In the genomic region with DNA sequence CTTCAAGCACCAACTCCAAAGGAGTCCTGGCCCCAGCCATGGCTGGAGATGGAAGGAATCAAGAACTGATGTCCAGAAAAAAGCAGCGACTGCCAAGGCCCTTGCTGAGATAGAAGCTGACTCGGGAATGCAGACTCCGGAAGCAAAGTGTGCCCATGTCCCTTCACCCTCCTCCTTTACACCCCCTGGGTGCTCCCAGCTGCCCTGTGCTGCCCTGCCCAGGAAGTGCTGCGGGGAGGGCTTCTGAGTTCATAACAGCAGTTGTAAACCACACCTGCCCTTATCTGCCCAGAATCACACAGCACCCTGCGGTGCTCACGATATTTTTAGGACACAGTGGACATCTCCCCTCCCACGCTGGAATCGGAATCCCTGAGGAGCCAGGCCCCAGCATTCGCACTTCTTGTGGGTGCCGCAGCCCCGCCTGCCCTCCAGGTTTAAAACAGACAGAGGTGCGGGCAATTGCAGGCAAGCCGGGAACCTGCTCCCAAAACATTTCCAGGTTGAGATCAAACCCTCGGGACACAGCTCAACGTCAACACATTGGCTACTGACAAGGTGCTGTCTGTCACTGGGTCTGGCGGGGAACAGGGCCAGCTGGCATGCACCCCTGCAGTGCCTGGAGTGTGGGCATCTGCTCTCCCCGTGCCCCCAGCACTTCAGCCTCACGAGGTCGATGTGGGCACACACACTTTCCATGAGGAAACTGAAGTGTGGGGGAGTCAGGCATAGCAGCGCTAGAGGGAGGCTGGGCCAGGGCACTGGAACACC, we compare ENCODE assay signal across 9 cellular contexts. TPM values are rescaled to one million over a fixed set of nuclear protein-coding genes. Genes with fewer than 3 reads are reported as not detected.
DNase-seq lines count a peak whose midpoint lies in the region; ATAC-seq and TF ChIP-seq lines count a peak whose summit lies in the region.
"Had no signal": no experiment of that assay in that cellular context is flagged by ENCODE, and none has a peak within 500 bp of the region (broad histone marks: within the 10 kb centered on the region; RNA-seq: fewer than 3 reads in every experiment).

No MANE protein-coding gene starts in this region.

- H3K4me3 ChIP-seq in right cardiac atrium (ENCODE audit: low read length) (no peak overlapping the region), tibial nerve (no peak overlapping the region)

- no peaks in the 10 kb centered on the region for H3K9me3 Mint-ChIP-seq in activated CD4-positive, alpha-beta T cell treated with anti-CD3 and anti-CD28 coated beads for 36 hours (ENCODE audit: low read depth)
- H3K9me3 Mint-ChIP-seq: T-helper 1 cell treated with Interleukin-12 subunit alpha and Interleukin-12 subunit beta and Interleukin-4 antibody, amounts not matched to agents 30 μg/mL and 1 μg/mL, for 36 hours had no signal

- no peak overlapping the region for H3K27ac Mint-ChIP-seq in activated CD4-positive, alpha-beta T cell treated with anti-CD3 and anti-CD28 coated beads for 36 hours
- H3K27ac Mint-ChIP-seq: T-helper 1 cell treated with Interleukin-12 subunit alpha and Interleukin-12 subunit beta and Interleukin-4 antibody, amounts not matched to agents 30 μg/mL and 1 μg/mL, for 36 hours had no signal

- no peaks in the 10 kb centered on the region for H3K27me3 ChIP-seq in right cardiac atrium (ENCODE audit: control insufficient read depth, insufficient read depth)
- H3K27me3 ChIP-seq in tibial nerve: no peaks in the 10 kb centered on the region

- H3K4me1 ChIP-seq in right cardiac atrium (ENCODE audit: control insufficient read depth, insufficient read depth, low read length): peaks cover 11% of the 10 kb centered on the region
- H3K4me1 ChIP-seq in tibial nerve: peaks cover 0 to 97% (median 82%) of the 10 kb centered on the region in 4 donors

- no peak overlapping the region for H3K4me3 Mint-ChIP-seq in activated CD4-positive, alpha-beta T cell treated with anti-CD3 and anti-CD28 coated beads for 36 hours
- H3K4me3 Mint-ChIP-seq: T-helper 1 cell treated with Interleukin-12 subunit alpha and Interleukin-12 subunit beta and Interleukin-4 antibody, amounts not matched to agents 30 μg/mL and 1 μg/mL, for 36 hours had no signal

- DNase-seq in activated CD4-positive, alpha-beta T cell treated with anti-CD3 and anti-CD28 coated beads for 36 hours: no peak
- no peak for DNase-seq in activated CD4-positive, alpha-beta T cell treated with anti-CD3 and anti-CD28 coated beads, Interleukin-2, amount 50 U/mL, for 1 hour
- DNase-seq in RWPE1 (ENCODE audit: low spot score) (peak; percentile 29), right cardiac atrium (peak; percentile 83 to 93 (median 89)), tibial nerve (ENCODE audit: low spot score in 2 of 2) (no peak), dedifferentiated amniotic fluid mesenchymal stem cell (ENCODE audit: extremely low spot score) (no peak), HUDEP-2 (lab: John Stamatoyannopoulos, UW; ENCODE audit: unreplicated experiment in 76 of 76) (no peak)

- no peaks in the 10 kb centered on the region for H3K9me3 ChIP-seq in right cardiac atrium (ENCODE audit: control insufficient read depth, low read length)
- H3K9me3 ChIP-seq in tibial nerve: no peaks in the 10 kb centered on the region

- CTCF ChIA-PET in activated CD4-positive, alpha-beta T cell treated with anti-CD3 and anti-CD28 coated beads for 36 hours (lab: Charles Lee): no interaction called here
- CTCF ChIA-PET in RWPE1 (lab: Yijun Ruan, JAX): interaction anchor here (0.7 kb wide), 1 partner anchor 47 kb away, joined by 3 read pairs; no protein-coding TSS in a partner anchor

- H3K27ac ChIP-seq in RWPE1 (peak overlapping the region; percentile 59), right cardiac atrium (ENCODE audit: low read length) (peak overlapping the region; percentile 78), tibial nerve (peak overlapping the region in 3 of 4 donors; percentile 72 to 93 (median 89))

- intact Hi-C loops in activated CD4-positive, alpha-beta T cell treated with anti-CD3 and anti-CD28 coated beads for 36 hours (cut with DNase I, micrococcal nuclease): loop anchor here (5.0 kb wide), 1 partner anchor 67 kb away; no protein-coding TSS in a partner anchor
- intact Hi-C loops in right cardiac atrium (cut with DNase I): no loop called here

- no peaks in the 10 kb centered on the region for H3K27me3 Mint-ChIP-seq in activated CD4-positive, alpha-beta T cell treated with anti-CD3 and anti-CD28 coated beads for 36 hours

- TF ChIP-seq CTCF in RWPE1 (conservative IDR thresholded peaks at IDR 0.05; ENCODE audit: low read depth) (no peak), tibial nerve (IDR thresholded peaks at IDR 0.05) (no peak)

- 47% methylated on average over 20 of the region's 20 CpGs for WGBS in right cardiac atrium
- WGBS in tibial nerve, 2 donors: 47 to 58% methylated on average over 17 to 19 of the region's 20 CpGs

- no peak for TF ChIP-seq POLR2A in tibial nerve (IDR thresholded peaks at IDR 0.05)

- peak in 1 of 2 donors; percentile 76 for TF ChIP-seq EP300 in tibial nerve (IDR thresholded peaks at IDR 0.05)

- no peaks in the 10 kb centered on the region for H3K36me3 Mint-ChIP-seq in activated CD4-positive, alpha-beta T cell treated with anti-CD3 and anti-CD28 coated beads for 36 hours (ENCODE audit: low read depth)

- H3K36me3 ChIP-seq in tibial nerve: no peaks in the 10 kb centered on the region

- peaks cover 24% of the 10 kb centered on the region for H3K4me1 Mint-ChIP-seq in activated CD4-positive, alpha-beta T cell treated with anti-CD3 and anti-CD28 coated beads for 36 hours

- peak; percentile 69 for ATAC-seq in activated CD4-positive, alpha-beta T cell treated with anti-CD3 and anti-CD28 coated beads for 36 hours
- ATAC-seq in right cardiac atrium (peak; percentile 60 to 66), HG02763 (IDR thresholded peaks at IDR 0.05; ENCODE audit: unreplicated experiment) (no peak)

- POLR2A ChIA-PET in activated CD4-positive, alpha-beta T cell treated with anti-CD3 and anti-CD28 coated beads for 36 hours (lab: Charles Lee): no interaction called here
- POLR2A ChIA-PET in RWPE1 (lab: Yijun Ruan, JAX; ENCODE audit: low non-redundant PET): interaction anchor here (0.5 to 1.0 kb wide), 2 partner anchors 11 to 285 kb away, joined by 3 read pairs; no protein-coding TSS in a partner anchor

RNA-seq across cellular contexts. Expression of a gene that starts 36.9 kb away (rescaled TPM):
- total RNA-seq in activated CD4-positive, alpha-beta T cell treated with anti-CD3 and anti-CD28 coated beads for 36 hours: 1 to 10 TPM; 6.0 to 9.0 TPM
- total RNA-seq in right cardiac atrium (10 to 100 TPM; 10.5 to 15.3 (median 12.3) TPM), tibial nerve (10 to 100 TPM; 28.5 to 52.5 (median 30.2) TPM)
- 11.8 TPM for polyA plus RNA-seq in right cardiac atrium

Comparison
In these comparisons a context has a peak if more than half of its experiments do, and no peak if none do; other contexts are left out.
1. DNase-seq: peak in RWPE1 (single experiment) and right cardiac atrium (3 of 3); none in activated CD4-positive, alpha-beta T cell treated with anti-CD3 and anti-CD28 coated beads for 36 hours (single experiment), activated CD4-positive, alpha-beta T cell treated with anti-CD3 and anti-CD28 coated beads, Interleukin-2, amount 50 U/mL, for 1 hour (single experiment), tibial nerve (0 of 2), dedifferentiated amniotic fluid mesenchymal stem cell (single experiment) and HUDEP-2 (0 of 76).
2. intact Hi-C loops: an anchor here in activated CD4-positive, alpha-beta T cell treated with anti-CD3 and anti-CD28 coated beads for 36 hours (5.0 kb wide); none called in right cardiac atrium.
3. Peak in every context shown above with its lines, with median percentiles within 50 percentile points of each other: H3K27ac ChIP-seq.